ENCODE assay signal across 1 cellular context in genomic region chr15:41417418-41417811, GRCh38.
TF ChIP-seq lines count a peak whose summit lies in the region.

No MANE protein-coding gene starts in this region.

TF ChIP-seq in IMR-90, 13 proteins besides CTCF, POLR2A, EP300 and RAD21 (continued from another document):
- TF ChIP-seq ELK1 (IDR thresholded peaks at IDR 0.05; ENCODE audit: borderline replicate concordance, low read depth, low read length) (no peak), CEBPB (IDR thresholded peaks at IDR 0.05; ENCODE audit: low read depth, low read length) (no peak), RCOR1 (IDR thresholded peaks at IDR 0.05; ENCODE audit: insufficient replicate concordance, low read length) (no peak), RFX5 (IDR thresholded peaks at IDR 0.05; ENCODE audit: low read depth, low read length) (no peak), SMC3 (IDR thresholded peaks at IDR 0.05; ENCODE audit: low read depth, low read length) (no peak), FOS (IDR thresholded peaks at IDR 0.05; ENCODE audit: low read depth, low read length) (no peak), BHLHE40 (IDR thresholded peaks at IDR 0.05; ENCODE audit: low read depth, low read length) (no peak)
